8 cellular contexts compared by ENCODE assay signal in the genomic region with DNA sequence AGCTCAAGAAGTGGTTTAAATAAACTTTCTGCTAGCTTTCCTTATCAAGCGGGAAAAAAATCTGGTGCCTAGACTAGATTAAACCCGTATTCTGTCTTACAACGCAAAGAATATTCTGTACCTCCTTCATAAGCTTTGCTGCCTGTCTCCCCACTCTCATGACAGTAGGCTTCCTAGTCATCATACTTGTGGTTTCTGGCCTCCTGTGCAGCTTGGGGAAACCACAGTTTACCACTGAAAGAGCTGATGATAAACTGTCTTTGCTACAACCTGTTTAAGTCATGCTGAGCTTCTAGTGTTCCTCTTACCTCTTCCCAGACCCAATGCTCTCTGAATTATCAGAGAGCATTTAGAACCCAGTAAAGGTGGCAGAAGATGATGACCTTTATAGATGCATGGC. TPM values are rescaled to one million over a fixed set of nuclear protein-coding genes. Genes with fewer than 3 reads are reported as not detected.
DNase-seq lines count a peak whose midpoint lies in the region; ATAC-seq and TF ChIP-seq lines count a peak whose summit lies in the region.

No MANE protein-coding gene starts in this region.

- H3K9me3 ChIP-seq in SJCRH30 (replicated peaks): no peaks in the 10 kb centered on the region

- POLR2A ChIA-PET in HEK293T (lab: Yijun Ruan, JAX): no interaction called here

- DNase-seq in Daoy (ENCODE audit: low read depth) (peak; percentile 71), M059J (ENCODE audit: low read depth) (peak; percentile 85), astrocyte of the hippocampus (ENCODE audit: low read depth, low spot score) (peak; percentile 63), NOMO-1 treated with dmso at 0.1 percent for 144 hours (lab: John Stamatoyannopoulos, UW; ENCODE audit: unreplicated experiment) (no peak), SJCRH30 (no peak), HEK293T (ENCODE audit: extremely low spot score) (no peak)
- peak; percentile 22 for DNase-seq in stimulated activated CD8-positive, alpha-beta memory T cell treated with anti-CD3 and anti-CD28 coated beads, Interleukin-4, amount 100 ng/mL, for 24 hours (ENCODE audit: low read depth)

- CTCF ChIA-PET in HEK293T (lab: Yijun Ruan, JAX): interaction anchor here (1.1 kb wide), 1 partner anchor 12 kb away, joined by 5 read pairs; no protein-coding TSS in a partner anchor

- peak; percentile 90 for ATAC-seq in GM21529 (IDR thresholded peaks at IDR 0.05; ENCODE audit: unreplicated experiment)

- peaks cover 4% of the 10 kb centered on the region; the same call in 1 of the 2 replicates for H3K4me1 ChIP-seq in SJCRH30

- no peak overlapping the region for H3K27ac ChIP-seq in SJCRH30

- H3K27me3 ChIP-seq in SJCRH30: no peaks in the 10 kb centered on the region

- H3K36me3 ChIP-seq in SJCRH30: peaks cover 49% of the 10 kb centered on the region

- H3K4me3 ChIP-seq in SJCRH30: no peak overlapping the region

TF ChIP-seq in HEK293T, 16 proteins besides CTCF, POLR2A, EP300 and RAD21:
- TF ChIP-seq TARDBP (IDR thresholded peaks at IDR 0.05) (no peak), SUZ12 (IDR thresholded peaks at IDR 0.05) (no peak), ZNF384 (IDR thresholded peaks at IDR 0.05) (no peak), FOXM1 (IDR thresholded peaks at IDR 0.05; ENCODE audit: borderline replicate concordance) (no peak), HDGF (IDR thresholded peaks at IDR 0.05; ENCODE audit: borderline replicate concordance) (no peak), L3MBTL2 (conservative IDR thresholded peaks at IDR 0.05) (no peak), ELF4 (IDR thresholded peaks at IDR 0.05) (no peak), NFRKB (IDR thresholded peaks at IDR 0.05) (no peak)
- TF ChIP-seq, protein P1, sequence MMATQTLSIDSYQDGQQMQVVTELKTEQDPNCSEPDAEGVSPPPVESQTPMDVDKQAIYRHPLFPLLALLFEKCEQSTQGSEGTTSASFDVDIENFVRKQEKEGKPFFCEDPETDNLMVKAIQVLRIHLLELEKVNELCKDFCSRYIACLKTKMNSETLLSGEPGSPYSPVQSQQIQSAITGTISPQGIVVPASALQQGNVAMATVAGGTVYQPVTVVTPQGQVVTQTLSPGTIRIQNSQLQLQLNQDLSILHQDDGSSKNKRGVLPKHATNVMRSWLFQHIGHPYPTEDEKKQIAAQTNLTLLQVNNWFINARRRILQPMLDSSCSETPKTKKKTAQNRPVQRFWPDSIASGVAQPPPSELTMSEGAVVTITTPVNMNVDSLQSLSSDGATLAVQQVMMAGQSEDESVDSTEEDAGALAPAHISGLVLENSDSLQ (IDR thresholded peaks at IDR 0.05): no peak

RNA-seq across cellular contexts. Expression of a gene that starts 55.0 kb away (rescaled TPM):
- 27.1 and 27.8 TPM in 2 replicates for total RNA-seq in Daoy (2014; rRNA removed; shearing (Covaris generic))
- total RNA-seq in M059J (2014; rRNA removed; shearing (Covaris generic)): 27.2 and 50.6 TPM in 2 replicates
- 71.1 and 78.1 TPM in 2 replicates for total RNA-seq in SJCRH30 (2014; rRNA removed; shearing (Covaris generic))

Comparison
In these comparisons a context has a peak if more than half of its experiments do, and no peak if none do; other contexts are left out.
1. DNase-seq: peak in Daoy (single experiment), M059J (single experiment), astrocyte of the hippocampus (single experiment) and stimulated activated CD8-positive, alpha-beta memory T cell treated with anti-CD3 and anti-CD28 coated beads, Interleukin-4, amount 100 ng/mL, for 24 hours (single experiment); none in NOMO-1 treated with dmso at 0.1 percent for 144 hours (single experiment), SJCRH30 (0 of 2) and HEK293T (single experiment).